In genomic region chr4:1346781-1347409, GRCh38 we compare ENCODE assay signal across 8 cellular contexts. TPM values are rescaled to one million over a fixed set of nuclear protein-coding genes. Genes with fewer than 3 reads are reported as not detected.
DNase-seq lines count a peak whose midpoint lies in the region; ATAC-seq and TF ChIP-seq lines count a peak whose summit lies in the region.

A gene with protein sequence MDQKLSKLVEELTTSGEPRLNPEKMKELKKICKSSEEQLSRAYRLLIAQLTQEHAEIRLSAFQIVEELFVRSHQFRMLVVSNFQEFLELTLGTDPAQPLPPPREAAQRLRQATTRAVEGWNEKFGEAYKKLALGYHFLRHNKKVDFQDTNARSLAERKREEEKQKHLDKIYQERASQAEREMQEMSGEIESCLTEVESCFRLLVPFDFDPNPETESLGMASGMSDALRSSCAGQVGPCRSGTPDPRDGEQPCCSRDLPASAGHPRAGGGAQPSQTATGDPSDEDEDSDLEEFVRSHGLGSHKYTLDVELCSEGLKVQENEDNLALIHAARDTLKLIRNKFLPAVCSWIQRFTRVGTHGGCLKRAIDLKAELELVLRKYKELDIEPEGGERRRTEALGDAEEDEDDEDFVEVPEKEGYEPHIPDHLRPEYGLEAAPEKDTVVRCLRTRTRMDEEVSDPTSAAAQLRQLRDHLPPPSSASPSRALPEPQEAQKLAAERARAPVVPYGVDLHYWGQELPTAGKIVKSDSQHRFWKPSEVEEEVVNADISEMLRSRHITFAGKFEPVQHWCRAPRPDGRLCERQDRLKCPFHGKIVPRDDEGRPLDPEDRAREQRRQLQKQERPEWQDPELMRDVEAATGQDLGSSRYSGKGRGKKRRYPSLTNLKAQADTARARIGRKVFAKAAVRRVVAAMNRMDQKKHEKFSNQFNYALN (plus strand): TSS chr4:1347208. CDS start chr4:1348092, 884 bp downstream.

- peaks cover 50% of the 10 kb centered on the region for H3K4me1 Mint-ChIP-seq in activated CD4-positive, alpha-beta memory T cell treated with anti-CD3 and anti-CD28 coated beads for 36 hours (ENCODE audit: low read depth)

- intact Hi-C loops in activated CD4-positive, alpha-beta memory T cell treated with anti-CD3 and anti-CD28 coated beads for 36 hours (cut with micrococcal nuclease): loop anchor here (1.0 to 5.0 kb wide), 12 partner anchors 16 to 414 kb away; partner anchors contain the start of genes FGFRL1, GAK, MAEA and SLBP
- intact Hi-C loops in dorsolateral prefrontal cortex (cut with DNase I): loop anchor here (1.0 to 5.0 kb wide), 5 partner anchors 55 to 180 kb away; partner anchors contain the start of gene CTBP1 (in 1 of the 2)
- intact Hi-C loops in right lobe of liver (cut with DNase I): loop anchor here in 1 of 2 donors (5.0 kb wide), 1 partner anchor 100 kb away; the partner anchor contains the start of gene CTBP1

- no peaks in the 10 kb centered on the region for H3K27me3 Mint-ChIP-seq in activated CD4-positive, alpha-beta memory T cell treated with anti-CD3 and anti-CD28 coated beads for 36 hours

- H3K4me1 ChIP-seq in right lobe of liver: peaks cover 0 to 20% (median 4%) of the 10 kb centered on the region in 4 donors

- peak; percentile 96 for TF ChIP-seq POLR2A in right lobe of liver (IDR thresholded peaks at IDR 0.05)

- TF ChIP-seq CTCF in dorsolateral prefrontal cortex (IDR thresholded peaks at IDR 0.05 in 54 of 56, conservative IDR thresholded peaks at IDR 0.05 in 2 of 56; ENCODE audit: low read depth in 1 of 56, partially characterized antibody in 56 of 56): peak in 11 of 56 donors; percentile 4 to 41 (median 26)
- TF ChIP-seq CTCF in right lobe of liver (IDR thresholded peaks at IDR 0.05): peak in 1 of 4 donors; percentile 16

- H3K36me3 Mint-ChIP-seq in activated CD4-positive, alpha-beta memory T cell treated with anti-CD3 and anti-CD28 coated beads for 36 hours: peaks cover 7% of the 10 kb centered on the region

- WGBS in right lobe of liver (ENCODE audit: insufficient coverage, low coverage, low lambda C conversion rate, missing lambda C conversion rate): 0% methylated on average over 13 of the region's 76 CpGs

- H3K4me3 Mint-ChIP-seq in activated CD4-positive, alpha-beta memory T cell treated with anti-CD3 and anti-CD28 coated beads for 36 hours: peak within 1 kb of the TSS; percentile 82

- CTCF ChIA-PET in activated CD4-positive, alpha-beta memory T cell treated with anti-CD3 and anti-CD28 coated beads for 36 hours (lab: Charles Lee): interaction anchor here (0.7 to 3.3 kb wide), 12 partner anchors 9 to 376 kb away, joined by 3 to 17 read pairs (median 4); partner anchors contain the start of genes CTBP1 and MAEA

- H3K36me3 ChIP-seq in right lobe of liver: peaks cover 0 to 1% (median 0%) of the 10 kb centered on the region in 4 donors

- H3K4me3 ChIP-seq in dorsolateral prefrontal cortex (peak within 1 kb of the TSS; percentile 59 to 100 (median 92)), right lobe of liver (peak within 1 kb of the TSS; percentile 77 to 99 (median 93))

- POLR2A ChIA-PET in activated CD4-positive, alpha-beta memory T cell treated with anti-CD3 and anti-CD28 coated beads for 36 hours (lab: Charles Lee): interaction anchor here (1.0 to 3.5 kb wide), 6 partner anchors 12 to 176 kb away, joined by 3 to 45 read pairs (median 6); partner anchors contain the start of genes CTBP1 and MAEA

- DNase-seq in CD1c-positive myeloid dendritic cell (ENCODE audit: extremely low spot score): peak; percentile 99
- DNase-seq in NCI-H82 treated with DMSO at 0.1 percent for 48 hours (lab: John Stamatoyannopoulos, UW; ENCODE audit: unreplicated experiment): peak; percentile 95
- DNase-seq in activated CD4-positive, alpha-beta memory T cell treated with anti-CD3 and anti-CD28 coated beads for 36 hours: peak; percentile 100
- peak; percentile 99 to 100 (median 100) for DNase-seq in dorsolateral prefrontal cortex
- DNase-seq in right lobe of liver: peak; percentile 100
- peak; percentile 100 for DNase-seq in stimulated activated CD4-positive, alpha-beta T cell treated with anti-CD3 and anti-CD28 coated beads, Interleukin-4, amount 100 ng/mL, for 4 hours

- peak; percentile 94 for ATAC-seq in GM19438 (IDR thresholded peaks at IDR 0.05; ENCODE audit: low read depth, unreplicated experiment)
- peak; percentile 55 for ATAC-seq in HG03575 (IDR thresholded peaks at IDR 0.05; ENCODE audit: extremely low read depth, insufficient number of reproducible peaks, low FRiP score, unreplicated experiment)
- ATAC-seq in right lobe of liver: peak; percentile 90 to 96 (median 94)

- H3K9me3 Mint-ChIP-seq in activated CD4-positive, alpha-beta memory T cell treated with anti-CD3 and anti-CD28 coated beads for 36 hours: no peaks in the 10 kb centered on the region

- peak within 1 kb of the TSS; percentile 65 to 98 (median 92) for H3K27ac ChIP-seq in dorsolateral prefrontal cortex
- H3K27ac ChIP-seq in right lobe of liver: peak within 1 kb of the TSS; percentile 88 to 98 (median 95)

- H3K27ac Mint-ChIP-seq in activated CD4-positive, alpha-beta memory T cell treated with anti-CD3 and anti-CD28 coated beads for 36 hours: peak within 1 kb of the TSS; percentile 90

- no peaks in the 10 kb centered on the region for H3K9me3 ChIP-seq in right lobe of liver

- H3K27me3 ChIP-seq in dorsolateral prefrontal cortex: no peaks in the 10 kb centered on the region
- no peaks in the 10 kb centered on the region for H3K27me3 ChIP-seq in right lobe of liver

RNA-seq across cellular contexts. Expression of the gene that starts here (rescaled TPM):
- total RNA-seq in activated CD4-positive, alpha-beta memory T cell treated with anti-CD3 and anti-CD28 coated beads for 36 hours: 10 to 100 TPM; 20.2 to 21.5 TPM
- total RNA-seq in dorsolateral prefrontal cortex (10 to 100 TPM; 11.7 to 47.4 (median 23.2) TPM), right lobe of liver (10 to 100 TPM in 3 of 6 experiments, 1 to 10 TPM in 3; 9.1 to 14.5 (median 11.3) TPM)

Comparison
In these comparisons a context has a peak if more than half of its experiments do, and no peak if none do; other contexts are left out.
1. Peak in every context shown above with its lines: DNase-seq, ATAC-seq, H3K4me3 ChIP-seq and H3K27ac ChIP-seq.